6 cellular contexts compared by ENCODE assay signal in the genomic region with DNA sequence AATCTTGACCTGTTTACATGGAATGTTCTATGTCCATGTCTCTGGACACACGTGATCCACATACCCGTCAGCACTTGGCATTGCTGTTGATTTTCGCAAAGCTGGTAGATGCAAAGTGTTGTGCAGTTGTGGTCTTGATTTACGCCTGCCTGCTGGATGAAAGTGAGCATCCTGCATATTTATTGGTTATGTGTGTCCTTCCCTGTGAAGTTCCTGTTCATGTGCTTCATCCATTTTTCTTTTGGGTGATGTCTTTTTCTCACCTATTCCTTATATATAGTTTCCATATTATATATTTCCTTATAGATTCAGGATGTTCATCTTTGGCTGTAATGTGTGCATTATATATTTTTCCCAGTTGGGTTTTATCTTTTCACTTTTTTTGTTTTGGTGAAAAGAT.
"Had no signal": no experiment of that assay in that cellular context is flagged by ENCODE, and none has a peak within 500 bp of the region (broad histone marks: within the 10 kb centered on the region; RNA-seq: fewer than 3 reads in every experiment).

No MANE protein-coding gene starts in this region.

- H3K27ac Mint-ChIP-seq: GM23338, H9 had no signal

- H3K4me3 ChIP-seq: GM23338 had no signal

- H3K9me3 Mint-ChIP-seq: IgD-negative memory B cell had no signal

- ATAC-seq: GM23338, HepG2 had no signal

- H3K27me3 Mint-ChIP-seq: IgD-negative memory B cell had no signal

- H3K4me3 Mint-ChIP-seq: GM23338, H9, IgD-negative memory B cell had no signal

- DNase-seq: H9, HCEC 1CT had no signal

- H3K27ac ChIP-seq: HL-60 had no signal
